Comparison of ENCODE assay signal across 8 cellular contexts in genomic region chr10:92242380-92242779, GRCh38. TPM values are rescaled to one million over a fixed set of nuclear protein-coding genes. Genes with fewer than 3 reads are reported as not detected.
DNase-seq lines count a peak whose midpoint lies in the region; ATAC-seq and TF ChIP-seq lines count a peak whose summit lies in the region.

No MANE protein-coding gene starts in this region.

- TF ChIP-seq CTCF in cardiac muscle cell (IDR thresholded peaks at IDR 0.05; ENCODE audit: low read depth, low read length) = no peak
- TF ChIP-seq CTCF in SU-DHL-6 (IDR thresholded peaks at IDR 0.05; ENCODE audit: insufficient read depth, low read length, poor library complexity, severe bottlenecking) = no peak
- TF ChIP-seq CTCF in smooth muscle cell (IDR thresholded peaks at IDR 0.05; ENCODE audit: borderline replicate concordance, insufficient read depth, poor library complexity, severe bottlenecking) = no peak
- TF ChIP-seq CTCF in WERI-Rb-1 (IDR thresholded peaks at IDR 0.05; ENCODE audit: low read depth, low read length) = no peak
- TF ChIP-seq CTCF in mucosa of descending colon (IDR thresholded peaks at IDR 0.05) = no peak

- DNase-seq in cardiac muscle cell (ENCODE audit: low read depth in 1 of 2, low spot score in 1 of 2) = no peak
- DNase-seq in left ventricle myocardium superior = no peak
- DNase-seq in inferior parietal cortex (ENCODE audit: extremely low spot score) = peak; percentile 44
- DNase-seq in smooth muscle cell (lab: John Stamatoyannopoulos, UW; ENCODE audit: unreplicated experiment) = no peak
- no peak for DNase-seq in WERI-Rb-1
- DNase-seq in activated effector memory CD4-positive, alpha-beta T cell treated with anti-CD3 and anti-CD28 coated beads, Interleukin-2, amount 50 U/mL, for 16 hours = no peak
- DNase-seq in mucosa of descending colon = no peak

- H3K27ac ChIP-seq in cardiac muscle cell (peak overlapping the region; percentile 97), SU-DHL-6 (ENCODE audit: low read depth, low read length) (no peak overlapping the region), smooth muscle cell (ENCODE audit: low read depth) (no peak overlapping the region), WERI-Rb-1 (no peak overlapping the region)

- H4K20me1 ChIP-seq in SU-DHL-6 (ENCODE audit: low read depth, low read length) = 0 out of 2 replicates have a peak, but pooled peaks cover 2% of the 10 kb centered on the region
- H4K20me1 ChIP-seq in smooth muscle cell (ENCODE audit: low read depth) = no peaks in the 10 kb centered on the region

- H2AFZ ChIP-seq in SU-DHL-6 (ENCODE audit: low read depth, low read length, severe bottlenecking) (no peak overlapping the region), smooth muscle cell (ENCODE audit: low read depth) (no peak overlapping the region)

- H3F3A ChIP-seq in SU-DHL-6 (ENCODE audit: insufficient read depth) (peaks cover 16% of the 10 kb centered on the region), smooth muscle cell (ENCODE audit: low read depth) (peaks cover 6% of the 10 kb centered on the region)

- peaks cover 30% of the 10 kb centered on the region for H3K4me1 ChIP-seq in cardiac muscle cell (ENCODE audit: low read depth)
- peaks cover 19% of the 10 kb centered on the region for H3K4me1 ChIP-seq in smooth muscle cell (ENCODE audit: low read depth)
- peaks cover 20% of the 10 kb centered on the region for H3K4me1 ChIP-seq in mucosa of descending colon (ENCODE audit: low read depth)

- intact Hi-C loops in left ventricle myocardium superior (cut with micrococcal nuclease) (loop anchor here (10.0 kb wide), 2 partner anchors 52 to 158 kb away; partner anchors contain the start of genes CPEB3 and MARCHF5), mucosa of descending colon (cut with DNase I, micrococcal nuclease) (loop anchor here in 1 of 2 donors (5.0 kb wide), 1 partner anchor 50 kb away; the partner anchor contains the start of genes CPEB3 and MARCHF5)

- H3K4me2 ChIP-seq in SU-DHL-6 (ENCODE audit: low read depth, low read length, poor library complexity, severe bottlenecking) (peak overlapping the region; percentile 37), smooth muscle cell (peak overlapping the region; percentile 89)

- ATAC-seq in left ventricle myocardium superior = no peak
- ATAC-seq in mucosa of descending colon = no peak

- no peaks in the 10 kb centered on the region for H3K27me3 ChIP-seq in cardiac muscle cell
- H3K27me3 ChIP-seq in SU-DHL-6 (ENCODE audit: low read length) = no peaks in the 10 kb centered on the region
- peaks cover 13% of the 10 kb centered on the region for H3K27me3 ChIP-seq in smooth muscle cell (ENCODE audit: low read depth)
- no peaks in the 10 kb centered on the region for H3K27me3 ChIP-seq in WERI-Rb-1 (ENCODE audit: insufficient read depth, low read depth, severe bottlenecking)

- H3K4me3 ChIP-seq in cardiac muscle cell = peak overlapping the region; percentile 69
- H3K4me3 ChIP-seq in SU-DHL-6 (ENCODE audit: insufficient read depth, low read length, poor library complexity, severe bottlenecking) = no peak overlapping the region
- no peak overlapping the region for H3K4me3 ChIP-seq in smooth muscle cell
- no peak overlapping the region for H3K4me3 ChIP-seq in WERI-Rb-1 (ENCODE audit: low read depth, low read length)
- no peak overlapping the region for H3K4me3 ChIP-seq in mucosa of descending colon

- H3K9ac ChIP-seq in SU-DHL-6 (ENCODE audit: low read length) = no peak overlapping the region
- H3K9ac ChIP-seq in smooth muscle cell (ENCODE audit: low read depth) = no peak overlapping the region

- H3K9me3 ChIP-seq in cardiac muscle cell (ENCODE audit: low read depth) (no peaks in the 10 kb centered on the region), SU-DHL-6 (ENCODE audit: insufficient read depth, low read length) (no peaks in the 10 kb centered on the region), smooth muscle cell (replicated peaks; ENCODE audit: low read depth) (no peaks in the 10 kb centered on the region), WERI-Rb-1 (ENCODE audit: severe bottlenecking) (no peaks in the 10 kb centered on the region), mucosa of descending colon (no peaks in the 10 kb centered on the region)

- no peaks in the 10 kb centered on the region for H3K79me2 ChIP-seq in SU-DHL-6 (ENCODE audit: insufficient read depth, low read length)
- no peaks in the 10 kb centered on the region for H3K79me2 ChIP-seq in smooth muscle cell (ENCODE audit: low read depth)

- no peaks in the 10 kb centered on the region for H3K9me2 ChIP-seq in SU-DHL-6 (replicated peaks; ENCODE audit: insufficient read depth, low read length)

- H3K36me3 ChIP-seq in cardiac muscle cell (no peaks in the 10 kb centered on the region), SU-DHL-6 (ENCODE audit: low read length) (no peaks in the 10 kb centered on the region), smooth muscle cell (ENCODE audit: low read depth) (no peaks in the 10 kb centered on the region), WERI-Rb-1 (peaks cover 12% of the 10 kb centered on the region), mucosa of descending colon (ENCODE audit: low read depth) (no peaks in the 10 kb centered on the region)

- WGBS in smooth muscle cell (ENCODE audit: low lambda C conversion rate) = 66% methylated on average over 2 of the region's 2 CpGs

RNA-seq across cellular contexts. Expression of gene CPEB3, which starts 48.5 kb away (rescaled TPM):
- 4.5 and 8.3 TPM in 2 replicates for total RNA-seq in cardiac muscle cell
- polyA plus RNA-seq in cardiac muscle cell = 5.0 and 7.1 TPM in 2 replicates
- 18.0 TPM for total RNA-seq in left ventricle myocardium superior
- 0.49 and 0.67 TPM in 2 replicates for total RNA-seq in smooth muscle cell
- 0.46 and 1.1 TPM in 2 replicates for polyA plus RNA-seq in smooth muscle cell
- 10 to 100 TPM in 1 of 3 donors, 1 to 10 TPM in 2; 7.4 to 11.0 (median 8.2) TPM for total RNA-seq in mucosa of descending colon

RNA-seq across cellular contexts. Expression of gene MARCHF5, which starts 48.6 kb away (rescaled TPM):
- total RNA-seq in cardiac muscle cell (8.4 and 19.3 TPM in 2 replicates), left ventricle myocardium superior (32.9 TPM), smooth muscle cell (19.6 and 23.4 TPM in 2 replicates), mucosa of descending colon (10 to 100 TPM; 30.5 to 37.2 (median 33.3) TPM)
- polyA plus RNA-seq in cardiac muscle cell (47.4 and 91.5 TPM in 2 replicates), smooth muscle cell (41.9 and 46.8 TPM in 2 replicates)
